In genomic region chr15:68768321-68768720, GRCh38 we compare ENCODE assay signal across 22 cellular contexts. TPM values are rescaled to one million over a fixed set of nuclear protein-coding genes. Genes with fewer than 3 reads are reported as not detected.
DNase-seq lines count a peak whose midpoint lies in the region; ATAC-seq, FAIRE-seq and TF ChIP-seq lines count a peak whose summit lies in the region.
"Had no signal": no experiment of that assay in that cellular context is flagged by ENCODE, and none has a peak within 500 bp of the region (broad histone marks: within the 10 kb centered on the region; RNA-seq: fewer than 3 reads in every experiment).

No MANE protein-coding gene starts in this region.

- no peak overlapping the region for H3K27ac ChIP-seq in breast epithelium
- no peak overlapping the region for H3K27ac ChIP-seq in Panc1 (ENCODE audit: low read length)
- no peak overlapping the region for H3K27ac ChIP-seq in endothelial cell of umbilical vein (ENCODE audit: insufficient read depth, low read depth, low read length)
- H3K27ac ChIP-seq in GM23338 (ENCODE audit: low read depth): no peak overlapping the region
- no peak overlapping the region for H3K27ac ChIP-seq in colonic mucosa
- no peak overlapping the region for H3K27ac ChIP-seq in esophagus squamous epithelium
- H3K27ac ChIP-seq: right atrium auricular region, thyroid gland had no signal

- 0 to 3% methylated on average over 1 to 2 of the region's 2 CpGs for WGBS in esophagus squamous epithelium, 2 donors

- no peaks in the 10 kb centered on the region for H3F3A ChIP-seq in GM23338 (replicated peaks; ENCODE audit: low read depth)

- no peak overlapping the region for H3K4me3 Mint-ChIP-seq in MCF 10A (ENCODE audit: unreplicated experiment)
- no peak overlapping the region for H3K4me3 Mint-ChIP-seq in GM23338
- H3K4me3 Mint-ChIP-seq: CD4-positive, CD25-positive, alpha-beta regulatory T cell; central memory CD8-positive, alpha-beta T cell; stimulated activated memory B cell treated with anti-CD40 and anti-IgM and Interleukin-4, amounts not matched to agents 10 μg/mL and 1 μg/mL and 100 μg/mL, for 72 hours had no signal

- TF ChIP-seq CTCF in MCF 10A (IDR thresholded peaks at IDR 0.05; ENCODE audit: unreplicated experiment): no peak
- no peak for TF ChIP-seq CTCF in breast epithelium (IDR thresholded peaks at IDR 0.05)
- TF ChIP-seq CTCF in Panc1 (IDR thresholded peaks at IDR 0.05): no peak
- no peak for TF ChIP-seq CTCF in endothelial cell of umbilical vein (IDR thresholded peaks at IDR 0.05; ENCODE audit: extremely low read depth in 1 of 2, insufficient read depth in 1 of 2, low read depth in 1 of 2, low read length in 2 of 2)
- no peak for TF ChIP-seq CTCF in GM23338 (conservative IDR thresholded peaks at IDR 0.05; ENCODE audit: low read depth in 2 of 2)
- no peak for TF ChIP-seq CTCF in colonic mucosa (IDR thresholded peaks at IDR 0.05)
- no peak for TF ChIP-seq CTCF in esophagus squamous epithelium (IDR thresholded peaks at IDR 0.05)

- H3K9me3 ChIP-seq in breast epithelium (no peaks in the 10 kb centered on the region), Panc1 (ENCODE audit: control insufficient read depth, insufficient read depth, low read depth, low read length) (no peaks in the 10 kb centered on the region), endothelial cell of umbilical vein (replicated peaks; ENCODE audit: control insufficient read depth, insufficient read depth, low read length) (no peaks in the 10 kb centered on the region), colonic mucosa (no peaks in the 10 kb centered on the region), esophagus squamous epithelium (no peaks in the 10 kb centered on the region)
- H3K9me3 ChIP-seq: right atrium auricular region, thyroid gland had no signal

- POLR2A ChIA-PET in MCF 10A (lab: Yijun Ruan, JAX) (interaction anchor here (0.6 to 1.1 kb wide), 4 partner anchors 24 to 67 kb away, joined by 3 to 4 read pairs (median 3); no protein-coding TSS in a partner anchor), Panc1 (lab: Charles Lee) (no interaction called here), endothelial cell of umbilical vein (lab: Charles Lee) (no interaction called here)

- H3K27me3 Mint-ChIP-seq in MCF 10A (ENCODE audit: insufficient read depth, unreplicated experiment): no peaks in the 10 kb centered on the region
- H3K27me3 Mint-ChIP-seq in GM23338 (ENCODE audit: insufficient read depth, low read depth, poor library complexity): peaks cover 5% of the 10 kb centered on the region

- H3K4me1 Mint-ChIP-seq in MCF 10A (ENCODE audit: insufficient read depth, unreplicated experiment) (peaks cover 16% of the 10 kb centered on the region), GM23338 (no peaks in the 10 kb centered on the region)
- H3K4me1 Mint-ChIP-seq: CD4-positive, CD25-positive, alpha-beta regulatory T cell; central memory CD8-positive, alpha-beta T cell; stimulated activated memory B cell treated with anti-CD40 and anti-IgM and Interleukin-4, amounts not matched to agents 10 μg/mL and 1 μg/mL and 100 μg/mL, for 72 hours had no signal

- H3K9me3 Mint-ChIP-seq in MCF 10A (ENCODE audit: unreplicated experiment): no peaks in the 10 kb centered on the region
- H3K9me3 Mint-ChIP-seq in GM23338: no peaks in the 10 kb centered on the region
- H3K9me3 Mint-ChIP-seq: activated T-helper 2 cell treated with anti-CD3 and anti-CD28 coated beads, Interferon-gamma antibody, Interleukin-2, Interleukin-4, amounts not matched to agents 10 μg/mL and 5 μg/mL and 100 μg/mL, durations not matched to agents 14 hours and 24 hours and 36 hours; central memory CD8-positive, alpha-beta T cell; stimulated activated memory B cell treated with anti-CD40 and anti-IgM and Interleukin-4, amounts not matched to agents 10 μg/mL and 1 μg/mL and 100 μg/mL, for 72 hours had no signal

- no peak overlapping the region for H3K27ac Mint-ChIP-seq in MCF 10A (ENCODE audit: low read depth, unreplicated experiment)
- no peak overlapping the region for H3K27ac Mint-ChIP-seq in GM23338
- H3K27ac Mint-ChIP-seq: activated T-helper 2 cell treated with anti-CD3 and anti-CD28 coated beads, Interferon-gamma antibody, Interleukin-2, Interleukin-4, amounts not matched to agents 10 μg/mL and 5 μg/mL and 100 μg/mL, durations not matched to agents 14 hours and 24 hours and 36 hours; CD4-positive, CD25-positive, alpha-beta regulatory T cell; stimulated activated memory B cell treated with anti-CD40 and anti-IgM and Interleukin-4, amounts not matched to agents 10 μg/mL and 1 μg/mL and 100 μg/mL, for 72 hours had no signal

- peak; percentile 66 for FAIRE-seq in endothelial cell of umbilical vein (lab: Jason Lieb, UNC)
- FAIRE-seq: frontal cortex, K562 had no signal

- no peaks in the 10 kb centered on the region for H3K9me1 ChIP-seq in endothelial cell of umbilical vein (replicated peaks; ENCODE audit: control insufficient read depth, extremely low read depth, insufficient read depth, low read length)

- peak overlapping the region; percentile 29 for H3K4me2 ChIP-seq in endothelial cell of umbilical vein (ENCODE audit: insufficient read depth, low read length)
- H3K4me2 ChIP-seq in GM23338: no peak overlapping the region

- intact Hi-C loops in MCF 10A (cut with micrococcal nuclease): no loop called here
- intact Hi-C loops in breast epithelium (cut with DNase I; ENCODE audit: low total_unique reads): no loop called here
- intact Hi-C loops in Panc1 (cut with micrococcal nuclease; ENCODE audit: unreplicated experiment): no loop called here
- intact Hi-C loops in endothelial cell of umbilical vein (cut with micrococcal nuclease): no loop called here
- intact Hi-C loops in colonic mucosa (cut with DNase I): no loop called here
- intact Hi-C loops in esophagus squamous epithelium (cut with DNase I): no loop called here

- CTCF ChIA-PET in MCF 10A (lab: Yijun Ruan, JAX): interaction anchor here (0.6 to 0.8 kb wide), 3 partner anchors 16 to 218 kb away, joined by 3 read pairs; no protein-coding TSS in a partner anchor
- CTCF ChIA-PET in Panc1 (lab: Charles Lee): no interaction called here
- CTCF ChIA-PET in endothelial cell of umbilical vein (lab: Charles Lee): interaction anchor here (0.7 to 1.2 kb wide), 3 partner anchors 16 to 60 kb away, joined by 3 to 4 read pairs (median 4); no protein-coding TSS in a partner anchor

- H3K79me2 ChIP-seq in endothelial cell of umbilical vein (ENCODE audit: control insufficient read depth, insufficient read depth, low read length) (no peaks in the 10 kb centered on the region), GM23338 (replicated peaks; ENCODE audit: insufficient read depth) (no peaks in the 10 kb centered on the region)

- H3K4me1 ChIP-seq in breast epithelium (no peaks in the 10 kb centered on the region), Panc1 (ENCODE audit: control insufficient read depth, insufficient read depth, low read length) (no peaks in the 10 kb centered on the region), endothelial cell of umbilical vein (ENCODE audit: control insufficient read depth, extremely low read depth, insufficient read depth, low read length) (peaks cover 29% of the 10 kb centered on the region), GM23338 (ENCODE audit: insufficient read depth) (no peaks in the 10 kb centered on the region), colonic mucosa (no peaks in the 10 kb centered on the region), esophagus squamous epithelium (peaks cover 0 to 4% (median 0%) of the 10 kb centered on the region in 3 donors)
- H3K4me1 ChIP-seq: right atrium auricular region had no signal

- in situ Hi-C loops in Panc1 (cut with HindIII; ENCODE audit: low pct_unique_long_range_greater_than_20kb, low sequenced_read_pairs): no loop called here

- H4K20me1 ChIP-seq in endothelial cell of umbilical vein (replicated peaks; ENCODE audit: control insufficient read depth, extremely low read depth, insufficient read depth, low read length): no peaks in the 10 kb centered on the region
- H4K20me1 ChIP-seq in GM23338 (replicated peaks; ENCODE audit: insufficient read depth): no peaks in the 10 kb centered on the region

- no peak; the same call in 1 of the 2 replicates for ATAC-seq in Panc1
- no peak for ATAC-seq in GM23338
- ATAC-seq in HG02588 (IDR thresholded peaks at IDR 0.05; ENCODE audit: unreplicated experiment): no peak
- ATAC-seq: activated CD4-positive, CD25-positive, alpha-beta regulatory T cell treated with anti-CD3 and anti-CD28 coated beads, Interleukin-2, amount 50 U/mL, for 24 hours; K562; stimulated activated memory B cell treated with anti-CD40 and anti-IgM and Interleukin-4, amounts not matched to agents 10 μg/mL and 1 μg/mL and 100 μg/mL, for 72 hours had no signal

- H3K27me3 ChIP-seq in breast epithelium (no peaks in the 10 kb centered on the region), Panc1 (ENCODE audit: control insufficient read depth, insufficient read depth, low read length) (no peaks in the 10 kb centered on the region), endothelial cell of umbilical vein (ENCODE audit: control insufficient read depth in 2 of 2, insufficient read depth in 2 of 2, low read length in 2 of 2) (no peaks in the 10 kb centered on the region), GM23338 (ENCODE audit: insufficient read depth) (no peaks in the 10 kb centered on the region), colonic mucosa (no peaks in the 10 kb centered on the region), esophagus squamous epithelium (no peaks in the 10 kb centered on the region)
- H3K27me3 ChIP-seq: right atrium auricular region, thyroid gland had no signal

- no peaks in the 10 kb centered on the region for H3K36me3 Mint-ChIP-seq in MCF 10A (ENCODE audit: insufficient read depth, unreplicated experiment)
- no peaks in the 10 kb centered on the region for H3K36me3 Mint-ChIP-seq in GM23338 (ENCODE audit: low read depth)
- H3K36me3 Mint-ChIP-seq: CD4-positive, CD25-positive, alpha-beta regulatory T cell; stimulated activated memory B cell treated with anti-CD40 and anti-IgM and Interleukin-4, amounts not matched to agents 10 μg/mL and 1 μg/mL and 100 μg/mL, for 72 hours had no signal

- H3K9ac ChIP-seq in endothelial cell of umbilical vein (replicated peaks; ENCODE audit: extremely low read depth, insufficient read depth, low read length): no peak overlapping the region
- no peak overlapping the region for H3K9ac ChIP-seq in colonic mucosa (ENCODE audit: low read depth in 2 of 2, low read length in 2 of 2)

- H3K36me3 ChIP-seq in breast epithelium (no peaks in the 10 kb centered on the region), Panc1 (ENCODE audit: control insufficient read depth, insufficient read depth, low read length) (no peaks in the 10 kb centered on the region), endothelial cell of umbilical vein (ENCODE audit: control insufficient read depth in 2 of 2, extremely low read depth in 1 of 2, insufficient read depth in 2 of 2, low read length in 2 of 2) (no peaks in the 10 kb centered on the region), GM23338 (ENCODE audit: insufficient read depth) (no peaks in the 10 kb centered on the region), colonic mucosa (no peaks in the 10 kb centered on the region), esophagus squamous epithelium (no peaks in the 10 kb centered on the region)
- H3K36me3 ChIP-seq: right atrium auricular region, thyroid gland had no signal

- DNase-seq in MCF 10A (ENCODE audit: unreplicated experiment) (peak; percentile 64), breast epithelium (ENCODE audit: low spot score in 2 of 2) (no peak), Panc1 (ENCODE audit: low read depth, low spot score) (peak; percentile 46), endothelial cell of umbilical vein (ENCODE audit: low read depth, low spot score) (peak; percentile 78), GM23338 (ENCODE audit: low spot score) (no peak), colonic mucosa (no peak), esophagus squamous epithelium (lab: John Stamatoyannopoulos, UW) (no peak)
- DNase-seq: ACHN; amniotic stem cell; CD4-positive, CD25-positive, alpha-beta regulatory T cell; effector memory CD4-positive, alpha-beta T cell; NCI-H1105; stimulated activated CD4-positive, alpha-beta T cell treated with anti-CD3 and anti-CD28 coated beads, Interleukin-15, amount 100 ng/mL, for 24 hours; thyroid gland had no signal

- 0 out of 2 replicates have a peak, but pooled peaks cover 2% of the 10 kb centered on the region for H3K9me2 ChIP-seq in GM23338 (ENCODE audit: insufficient read depth)

- no peak overlapping the region for H2AFZ ChIP-seq in endothelial cell of umbilical vein (ENCODE audit: low read depth, low read length)
- H2AFZ ChIP-seq in GM23338: no peak overlapping the region

- H3K4me3 ChIP-seq in breast epithelium (no peak overlapping the region), Panc1 (ENCODE audit: low read depth in 2 of 2, low read length in 2 of 2) (no peak overlapping the region), endothelial cell of umbilical vein (replicated peaks in 1 of 3; ENCODE audit: insufficient read depth in 1 of 3, low read depth in 1 of 3, low read length in 3 of 3) (no peak overlapping the region), GM23338 (no peak overlapping the region), colonic mucosa (no peak overlapping the region), esophagus squamous epithelium (no peak overlapping the region)
- H3K4me3 ChIP-seq: K562, right atrium auricular region, thyroid gland had no signal

- TF ChIP-seq POLR2A in breast epithelium (IDR thresholded peaks at IDR 0.05) (no peak), endothelial cell of umbilical vein (IDR thresholded peaks at IDR 0.05; ENCODE audit: low read depth, low read length) (no peak), esophagus squamous epithelium (IDR thresholded peaks at IDR 0.05) (no peak)

- BruUV-seq in MCF 10A (replicated peaks; lab: Mats Ljungman, UMichigan) (no TSS peak), Panc1 (replicated peaks; lab: Mats Ljungman, UMichigan) (no TSS peak), endothelial cell of umbilical vein (replicated peaks; lab: Mats Ljungman, UMichigan) (no TSS peak)

- dilution Hi-C loops in endothelial cell of umbilical vein (cut with MboI; ENCODE audit: extremely low pct_ligation_motif_present, low sequenced_read_pairs): no loop called here

RNA-seq across cellular contexts. Expression of gene ANP32A, which starts 52.4 kb away (rescaled TPM):
- total RNA-seq in MCF 10A (2022) (150 and 159 TPM in 2 replicates), breast epithelium (10 to 100 TPM; 57.0 to 63.4 (median 62.8) TPM), Panc1 (2021; ENCODE audit: unreplicated experiment) (226 TPM), endothelial cell of umbilical vein (169 and 179 TPM in 2 replicates), colonic mucosa (100 to 1,000 TPM; 126 to 177 TPM), esophagus squamous epithelium (10 to 100 TPM; 40.1 to 71.5 (median 43.8) TPM)
- polyA plus RNA-seq in Panc1 (2012; ENCODE audit: insufficient read length): 274 TPM
- polyA plus RNA-seq in endothelial cell of umbilical vein (29.4 and 37.9 TPM in 2 replicates), GM23338 (2016; fragmentation: Nextera tagmentation; extraction: Ambion mirVana) (291 and 304 TPM in 2 replicates)
- polyA plus RNA-seq in endothelial cell of umbilical vein (2011; cell fraction: cytosol; rRNA removed): 87.1 and 87.3 TPM in 2 replicates
- 53.8 and 56.4 TPM in 2 replicates for polyA plus RNA-seq in endothelial cell of umbilical vein (2011; cell fraction: nucleus; rRNA removed)
- 136 and 198 TPM in 2 replicates for polyA plus RNA-seq in endothelial cell of umbilical vein (2012)
- polyA minus RNA-seq in endothelial cell of umbilical vein: 57.5 and 60.2 TPM in 2 replicates
- polyA minus RNA-seq in endothelial cell of umbilical vein (2011; cell fraction: cytosol; rRNA and poly(A)+ RNA removed): 58.3 TPM
- 33.2 and 34.9 TPM in 2 replicates for polyA minus RNA-seq in endothelial cell of umbilical vein (2011; cell fraction: nucleus; rRNA and poly(A)+ RNA removed)
- 190 and 204 TPM in 2 replicates for total RNA-seq in GM23338 (2014; rRNA removed; shearing (Covaris generic))

Comparison
In these comparisons a context has a peak if more than half of its experiments do, and no peak if none do; other contexts are left out.
1. DNase-seq: peak in MCF 10A (single experiment), Panc1 (single experiment) and endothelial cell of umbilical vein (single experiment); none in breast epithelium (0 of 2), GM23338 (single experiment), colonic mucosa (single experiment) and esophagus squamous epithelium (single experiment).